In genomic region chr15:73686781-73687256, GRCh38 we compare ENCODE assay signal across 11 cellular contexts. TPM values are rescaled to one million over a fixed set of nuclear protein-coding genes. Genes with fewer than 3 reads are reported as not detected.
DNase-seq lines count a peak whose midpoint lies in the region; ATAC-seq, FAIRE-seq and TF ChIP-seq lines count a peak whose summit lies in the region.
"Had no signal": no experiment of that assay in that cellular context is flagged by ENCODE, and none has a peak within 500 bp of the region (broad histone marks: within the 10 kb centered on the region; RNA-seq: fewer than 3 reads in every experiment).

No MANE protein-coding gene starts in this region.

- CTCF ChIA-PET in endothelial cell of umbilical vein (lab: Charles Lee) = interaction anchor here (0.8 to 10.8 kb wide), 8 partner anchors 9 to 446 kb away, joined by 3 to 368 read pairs (median 10); partner anchors contain the start of gene NPTN
- CTCF ChIA-PET in CD4-positive, alpha-beta T cell (lab: Charles Lee) = interaction anchor here (1.0 to 2.4 kb wide), 3 partner anchors 10 to 50 kb away, joined by 4 to 7 read pairs (median 6); no protein-coding TSS in a partner anchor

- FAIRE-seq in endothelial cell of umbilical vein (lab: Jason Lieb, UNC) = peak; percentile 95

- peaks cover 2% of the 10 kb centered on the region for H3K27me3 Mint-ChIP-seq in neural crest cell (ENCODE audit: low read depth)
- peaks cover 58% of the 10 kb centered on the region for H3K27me3 Mint-ChIP-seq in CD4-positive, alpha-beta T cell

- no peak for TF ChIP-seq POLR2A in endothelial cell of umbilical vein (IDR thresholded peaks at IDR 0.05; ENCODE audit: low read depth, low read length)

- no peaks in the 10 kb centered on the region for H3K36me3 Mint-ChIP-seq in neural crest cell (ENCODE audit: low read depth)
- H3K36me3 Mint-ChIP-seq in CD4-positive, alpha-beta T cell (ENCODE audit: low read depth) = no peaks in the 10 kb centered on the region
- H3K36me3 Mint-ChIP-seq: naive B cell had no signal

- peak; percentile 92 for DNase-seq in CD1c-positive myeloid dendritic cell (ENCODE audit: extremely low spot score)
- DNase-seq in RKO (ENCODE audit: low spot score) = peak; percentile 90
- DNase-seq in endothelial cell of umbilical vein (ENCODE audit: low read depth, low spot score) = peak; percentile 80
- DNase-seq in neural crest cell (ENCODE audit: low read depth, low spot score) = no peak
- no peak for DNase-seq in CD4-positive, alpha-beta T cell
- no peak for DNase-seq in superior temporal gyrus (ENCODE audit: extremely low spot score)
- DNase-seq: DMS53, naive B cell, NCI-H510A had no signal

- no peak overlapping the region for H3K4me3 ChIP-seq in endothelial cell of umbilical vein (replicated peaks in 1 of 3; ENCODE audit: insufficient read depth in 1 of 3, low read depth in 1 of 3, low read length in 3 of 3)

- H3K9me1 ChIP-seq in endothelial cell of umbilical vein (replicated peaks; ENCODE audit: control insufficient read depth, extremely low read depth, insufficient read depth, low read length) = no peaks in the 10 kb centered on the region

- peak overlapping the region; percentile 48 for H3K27ac ChIP-seq in endothelial cell of umbilical vein (ENCODE audit: insufficient read depth, low read depth, low read length)
- H3K27ac ChIP-seq in CD4-positive, alpha-beta T cell (ENCODE audit: low read depth, low read length) = no peak overlapping the region

- H3K9ac ChIP-seq in endothelial cell of umbilical vein (replicated peaks; ENCODE audit: extremely low read depth, insufficient read depth, low read length) = no peak overlapping the region

- POLR2A ChIA-PET in endothelial cell of umbilical vein (lab: Charles Lee) = no interaction called here
- POLR2A ChIA-PET in CD4-positive, alpha-beta T cell (lab: Charles Lee) = no interaction called here

- intact Hi-C loops in endothelial cell of umbilical vein (cut with micrococcal nuclease) = loop anchor here (1.0 kb wide), 1 partner anchor 10 kb away; no protein-coding TSS in a partner anchor
- intact Hi-C loops in CD4-positive, alpha-beta T cell (cut with DNase I, micrococcal nuclease) = no loop called here

- no peaks in the 10 kb centered on the region for H3K36me3 ChIP-seq in endothelial cell of umbilical vein (ENCODE audit: control insufficient read depth in 2 of 2, extremely low read depth in 1 of 2, insufficient read depth in 2 of 2, low read length in 2 of 2)

- H3K9me3 Mint-ChIP-seq in neural crest cell = no peaks in the 10 kb centered on the region
- no peaks in the 10 kb centered on the region for H3K9me3 Mint-ChIP-seq in CD4-positive, alpha-beta T cell
- H3K9me3 Mint-ChIP-seq: naive B cell had no signal

- H3K27me3 ChIP-seq in endothelial cell of umbilical vein (ENCODE audit: control insufficient read depth in 2 of 2, insufficient read depth in 2 of 2, low read length in 2 of 2) = no peaks in the 10 kb centered on the region
- peaks cover 63% of the 10 kb centered on the region for H3K27me3 ChIP-seq in CD4-positive, alpha-beta T cell (ENCODE audit: control insufficient read depth, insufficient read depth, low read length)

- H3K4me2 ChIP-seq in endothelial cell of umbilical vein (ENCODE audit: insufficient read depth, low read length) = peak overlapping the region; percentile 56

- no peaks in the 10 kb centered on the region for H3K9me3 ChIP-seq in endothelial cell of umbilical vein (replicated peaks; ENCODE audit: control insufficient read depth, insufficient read depth, low read length)
- no peaks in the 10 kb centered on the region for H3K9me3 ChIP-seq in CD4-positive, alpha-beta T cell (ENCODE audit: control insufficient read depth, low read length)

- TF ChIP-seq CTCF in endothelial cell of umbilical vein (IDR thresholded peaks at IDR 0.05; ENCODE audit: extremely low read depth in 1 of 2, insufficient read depth in 1 of 2, low read depth in 1 of 2, low read length in 2 of 2) (no peak), neural crest cell (conservative IDR thresholded peaks at IDR 0.05) (no peak)
- TF ChIP-seq CTCF in CD4-positive, alpha-beta T cell (IDR thresholded peaks at IDR 0.05) = no peak

- ATAC-seq in CD4-positive, alpha-beta T cell (ENCODE audit: poor library complexity) = no peak
- no peak for ATAC-seq in GM18907 (IDR thresholded peaks at IDR 0.05; ENCODE audit: unreplicated experiment)
- no peak for ATAC-seq in GM21737 (IDR thresholded peaks at IDR 0.05; ENCODE audit: unreplicated experiment)

- H2AFZ ChIP-seq in endothelial cell of umbilical vein (ENCODE audit: low read depth, low read length) = no peak overlapping the region

- dilution Hi-C loops in endothelial cell of umbilical vein (cut with MboI; ENCODE audit: extremely low pct_ligation_motif_present, low sequenced_read_pairs) = no loop called here

- peak overlapping the region; percentile 93 for H3K4me3 Mint-ChIP-seq in neural crest cell
- no peak overlapping the region for H3K4me3 Mint-ChIP-seq in CD4-positive, alpha-beta T cell
- H3K4me3 Mint-ChIP-seq: naive B cell had no signal

- H3K27ac Mint-ChIP-seq in neural crest cell (ENCODE audit: unreplicated experiment) = peak overlapping the region; percentile 79
- H3K27ac Mint-ChIP-seq in CD4-positive, alpha-beta T cell = no peak overlapping the region
- H3K27ac Mint-ChIP-seq: naive B cell had no signal

- BruUV-seq in endothelial cell of umbilical vein (replicated peaks; lab: Mats Ljungman, UMichigan) = no TSS peak

- H3K4me1 ChIP-seq in endothelial cell of umbilical vein (ENCODE audit: control insufficient read depth, extremely low read depth, insufficient read depth, low read length) = peaks cover 51% of the 10 kb centered on the region

- peaks cover 44% of the 10 kb centered on the region for H3K79me2 ChIP-seq in endothelial cell of umbilical vein (ENCODE audit: control insufficient read depth, insufficient read depth, low read length)

- H4K20me1 ChIP-seq in endothelial cell of umbilical vein (replicated peaks; ENCODE audit: control insufficient read depth, extremely low read depth, insufficient read depth, low read length) = no peaks in the 10 kb centered on the region

- peaks cover 34% of the 10 kb centered on the region for H3K4me1 Mint-ChIP-seq in neural crest cell
- peaks cover 5% of the 10 kb centered on the region for H3K4me1 Mint-ChIP-seq in CD4-positive, alpha-beta T cell (ENCODE audit: low read depth)

TF ChIP-seq in endothelial cell of umbilical vein, 7 proteins besides CTCF, POLR2A, EP300 and RAD21:
- peak; percentile 76 for TF ChIP-seq FOS (IDR thresholded peaks at IDR 0.05; ENCODE audit: borderline replicate concordance, insufficient read depth, low read length)
- TF ChIP-seq EZH2 (IDR thresholded peaks at IDR 0.05; ENCODE audit: borderline replicate concordance, low read depth, low read length, severe bottlenecking) = no peak
- TF ChIP-seq GATA2 (IDR thresholded peaks at IDR 0.05; ENCODE audit: insufficient read depth, insufficient read length, low read depth, low read length) = no peak
- TF ChIP-seq MAX (IDR thresholded peaks at IDR 0.05; ENCODE audit: insufficient read depth, insufficient read length) = no peak
- peak; percentile 78 for TF ChIP-seq JUN (IDR thresholded peaks at IDR 0.05; ENCODE audit: borderline replicate concordance, insufficient read depth, insufficient read length, low read depth)
- no peak for TF ChIP-seq MYC (IDR thresholded peaks at IDR 0.05; ENCODE audit: low read depth, low read length)
- TF ChIP-seq POLR2AphosphoS5 (IDR thresholded peaks at IDR 0.05; ENCODE audit: insufficient read depth, low read depth, low read length) = no peak
TF ChIP-seq in endothelial cell of umbilical vein: peak in this region for 2.

RNA-seq across cellular contexts. Expression of gene CD276, which starts 2.6 kb away (rescaled TPM):
- total RNA-seq in endothelial cell of umbilical vein (85.6 and 85.7 TPM in 2 replicates), neural crest cell (184 and 199 TPM in 2 replicates)
- 73.6 and 85.4 TPM in 2 replicates for polyA plus RNA-seq in endothelial cell of umbilical vein
- polyA plus RNA-seq in endothelial cell of umbilical vein (2011; cell fraction: cytosol; rRNA removed) = 59.3 and 62.7 TPM in 2 replicates
- polyA plus RNA-seq in endothelial cell of umbilical vein (2011; cell fraction: nucleus; rRNA removed) = 57.8 and 59.7 TPM in 2 replicates
- polyA plus RNA-seq in endothelial cell of umbilical vein (2012) = 122 and 135 TPM in 2 replicates
- polyA minus RNA-seq in endothelial cell of umbilical vein = 84.0 and 87.7 TPM in 2 replicates
- polyA minus RNA-seq in endothelial cell of umbilical vein (2011; cell fraction: cytosol; rRNA and poly(A)+ RNA removed) = 47.2 TPM
- 19.2 and 25.1 TPM in 2 replicates for polyA minus RNA-seq in endothelial cell of umbilical vein (2011; cell fraction: nucleus; rRNA and poly(A)+ RNA removed)
- total RNA-seq in CD4-positive, alpha-beta T cell = not detected

RNA-seq across cellular contexts. Expression of gene NPTN, which starts 53.6 kb away (rescaled TPM):
- total RNA-seq in endothelial cell of umbilical vein (71.5 and 77.4 TPM in 2 replicates), neural crest cell (51.0 and 54.9 TPM in 2 replicates)
- polyA plus RNA-seq in endothelial cell of umbilical vein = 67.0 and 81.3 TPM in 2 replicates
- 87.4 and 97.5 TPM in 2 replicates for polyA plus RNA-seq in endothelial cell of umbilical vein (2011; cell fraction: cytosol; rRNA removed)
- 129 and 150 TPM in 2 replicates for polyA plus RNA-seq in endothelial cell of umbilical vein (2011; cell fraction: nucleus; rRNA removed)
- polyA plus RNA-seq in endothelial cell of umbilical vein (2012) = 82.3 and 83.8 TPM in 2 replicates
- polyA minus RNA-seq in endothelial cell of umbilical vein = 82.8 and 106 TPM in 2 replicates
- 20.3 TPM for polyA minus RNA-seq in endothelial cell of umbilical vein (2011; cell fraction: cytosol; rRNA and poly(A)+ RNA removed)
- polyA minus RNA-seq in endothelial cell of umbilical vein (2011; cell fraction: nucleus; rRNA and poly(A)+ RNA removed) = 78.6 and 87.9 TPM in 2 replicates
- total RNA-seq in CD4-positive, alpha-beta T cell = 10 to 100 TPM in 1 of 2 experiments, 1 to 10 TPM in 1; 9.3 to 13.5 TPM

Comparison
In these comparisons a context has a peak if more than half of its experiments do, and no peak if none do; other contexts are left out.
1. DNase-seq: peak in CD1c-positive myeloid dendritic cell (single experiment), RKO (single experiment) and endothelial cell of umbilical vein (single experiment); none in neural crest cell (single experiment), CD4-positive, alpha-beta T cell (0 of 10) and superior temporal gyrus (single experiment).
2. RNA of gene CD276, which starts 2.6 kb away (total RNA-seq): 184 to 199 TPM in neural crest cell and 85.6 to 85.7 TPM in endothelial cell of umbilical vein; not detected in CD4-positive, alpha-beta T cell; every median in the first group is over 10 times any median in the second.